Comparison of ENCODE assay signal across 26 cellular contexts in the genomic region with DNA sequence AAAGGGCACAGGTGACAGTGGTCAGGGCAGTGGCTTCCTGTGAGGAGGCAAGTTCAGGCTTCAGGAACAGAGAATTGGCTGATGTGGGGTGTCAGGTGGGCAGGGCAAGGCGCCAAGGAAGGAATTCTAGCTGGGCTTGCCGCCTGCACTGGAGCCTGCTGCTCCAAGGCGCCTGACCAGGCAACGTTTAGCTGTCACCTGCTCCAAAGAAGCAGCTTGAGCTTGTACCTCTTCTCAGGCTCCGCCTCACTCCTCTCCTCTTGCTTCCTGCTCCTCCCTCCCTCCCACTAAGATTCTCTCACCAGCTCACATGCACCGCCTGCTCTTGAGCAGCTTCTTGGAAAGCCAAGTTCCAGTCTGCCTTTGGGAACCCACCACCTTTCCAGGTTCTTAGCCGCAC.
DNase-seq lines count a peak whose midpoint lies in the region; ATAC-seq and TF ChIP-seq lines count a peak whose summit lies in the region.
"Had no signal": no experiment of that assay in that cellular context is flagged by ENCODE, and none has a peak within 500 bp of the region (broad histone marks: within the 10 kb centered on the region; RNA-seq: fewer than 3 reads in every experiment).

No MANE protein-coding gene starts in this region.

- no peak overlapping the region for H3K4me3 Mint-ChIP-seq in H9
- H3K4me3 Mint-ChIP-seq: activated B cell treated with CpG ODN at 0.5 μM for 24 hours; activated CD4-positive, alpha-beta memory T cell treated with anti-CD3 and anti-CD28 coated beads for 36 hours; activated naive CD8-positive, alpha-beta T cell; neural crest cell had no signal

- H3K4me3 ChIP-seq in PC-3 (ENCODE audit: low read length) (no peak overlapping the region), sigmoid colon (no peak overlapping the region)
- H3K4me3 ChIP-seq: ascending aorta, right lobe of liver had no signal

- no peak overlapping the region for H3K4ac ChIP-seq in H9 (ENCODE audit: low read depth, low read length)

- no peak overlapping the region for H2BK20ac ChIP-seq in H9 (ENCODE audit: low read depth, low read length, poor library complexity, severe bottlenecking)

- H3K27me3 Mint-ChIP-seq in H9 (ENCODE audit: low read depth), result no peaks in the 10 kb centered on the region
- H3K27me3 Mint-ChIP-seq: activated B cell treated with CpG ODN at 0.5 μM for 24 hours had no signal

- H3K9me2 ChIP-seq in PC-3 (replicated peaks; ENCODE audit: low read length), result no peaks in the 10 kb centered on the region

- no peaks in the 10 kb centered on the region for H3K36me3 ChIP-seq in PC-3 (ENCODE audit: low read depth, low read length)
- H3K36me3 ChIP-seq in sigmoid colon, result no peaks in the 10 kb centered on the region
- H3K36me3 ChIP-seq: ascending aorta, right lobe of liver had no signal

- H3K4me1 ChIP-seq in H9 (ENCODE audit: insufficient read depth, low read length) (no peaks in the 10 kb centered on the region), PC-3 (ENCODE audit: insufficient read depth, low read length) (no peaks in the 10 kb centered on the region), sigmoid colon (no peaks in the 10 kb centered on the region)
- H3K4me1 ChIP-seq: ascending aorta, right lobe of liver had no signal

- CTCF ChIA-PET in PC-3 (lab: Charles Lee), result no interaction called here

- no peak overlapping the region for H4K8ac ChIP-seq in H9 (replicated peaks; ENCODE audit: insufficient read length, low read depth, low read length)

- intact Hi-C loops in PC-3 (cut with micrococcal nuclease) (no loop called here), sigmoid colon (cut with DNase I) (no loop called here)

- no peaks in the 10 kb centered on the region for H3K27me3 ChIP-seq in H9 (ENCODE audit: insufficient read depth, low read length)
- H3K27me3 ChIP-seq in PC-3 (ENCODE audit: low read length), result no peaks in the 10 kb centered on the region
- H3K27me3 ChIP-seq in sigmoid colon, result no peaks in the 10 kb centered on the region
- H3K27me3 ChIP-seq: ascending aorta, right lobe of liver had no signal

- H2BK12ac ChIP-seq in H9 (ENCODE audit: insufficient read length, low read depth, low read length), result no peak overlapping the region

- WGBS in H9 (ENCODE audit: extremely low coverage, insufficient read length, low lambda C conversion rate), result no CpG with 5 or more reads among the region's 7 CpGs
- WGBS in sigmoid colon, 2 donors, result 34 to 76% methylated on average over 7 of the region's 7 CpGs

- TF ChIP-seq CTCF in H9 (conservative IDR thresholded peaks at IDR 0.05) (no peak), PC-3 (conservative IDR thresholded peaks at IDR 0.05; ENCODE audit: low read depth, low read length) (no peak), sigmoid colon (IDR thresholded peaks at IDR 0.05) (no peak)

- no peak overlapping the region for H3K27ac Mint-ChIP-seq in H9
- H3K27ac Mint-ChIP-seq: activated B cell treated with CpG ODN at 0.5 μM for 24 hours; activated CD4-positive, alpha-beta memory T cell treated with anti-CD3 and anti-CD28 coated beads for 36 hours; activated naive CD8-positive, alpha-beta T cell had no signal

- no peak overlapping the region for H3K27ac ChIP-seq in H9 (ENCODE audit: insufficient read length, low read depth, low read length)
- H3K27ac ChIP-seq in PC-3 (ENCODE audit: low read length), result no peak overlapping the region
- no peak overlapping the region for H3K27ac ChIP-seq in sigmoid colon
- H3K27ac ChIP-seq: ascending aorta, C4-2B, right lobe of liver had no signal

- H2BK120ac ChIP-seq in H9 (ENCODE audit: low read depth, low read length, poor library complexity, severe bottlenecking), result no peak overlapping the region

- no peak overlapping the region for H3K4me2 ChIP-seq in H9 (ENCODE audit: insufficient read depth, insufficient read length, low read length)
- H3K4me2 ChIP-seq in PC-3 (ENCODE audit: low read length), result no peak overlapping the region

- H3K56ac ChIP-seq in H9 (ENCODE audit: insufficient read length, low read depth, low read length), result no peak overlapping the region

- POLR2A ChIA-PET in PC-3 (lab: Charles Lee; ENCODE audit: unreplicated experiment), result no interaction called here

- BruUV-seq in PC-3 (replicated peaks; lab: Mats Ljungman, UMichigan), result no TSS peak

- ATAC-seq in esophagus mucosa (peak; percentile 77), PC-3 (no peak), HG03460 (IDR thresholded peaks at IDR 0.05; ENCODE audit: unreplicated experiment) (no peak)
- ATAC-seq: left cardiac atrium, right lobe of liver, Right ventricle myocardium inferior had no signal

- H4K20me1 ChIP-seq in H9 (ENCODE audit: control insufficient read depth, insufficient read depth, insufficient read length) (no peaks in the 10 kb centered on the region), PC-3 (ENCODE audit: low read length) (no peaks in the 10 kb centered on the region)

- no peak overlapping the region for H3K18ac ChIP-seq in H9 (ENCODE audit: insufficient read length, low read depth, low read length)

- TF ChIP-seq POLR2A in sigmoid colon (IDR thresholded peaks at IDR 0.05), result no peak

- H3K9me3 ChIP-seq in H9 (ENCODE audit: control insufficient read depth, low read depth, low read length), result peaks cover 9% of the 10 kb centered on the region
- no peaks in the 10 kb centered on the region for H3K9me3 ChIP-seq in PC-3 (ENCODE audit: low read length)
- H3K9me3 ChIP-seq in sigmoid colon, result no peaks in the 10 kb centered on the region
- H3K9me3 ChIP-seq: right lobe of liver had no signal

- no peak overlapping the region for H3K14ac ChIP-seq in H9 (ENCODE audit: insufficient read depth, low read length)

- no peaks in the 10 kb centered on the region for H3K4me1 Mint-ChIP-seq in H9
- H3K4me1 Mint-ChIP-seq: activated B cell treated with CpG ODN at 0.5 μM for 24 hours, neural crest cell had no signal

- H2AFZ ChIP-seq in H9 (ENCODE audit: low read length) (no peak overlapping the region), PC-3 (ENCODE audit: low read length) (no peak overlapping the region)

- H3K23me2 ChIP-seq in H9 (ENCODE audit: insufficient read length, low read depth, low read length, poor library complexity, severe bottlenecking), result no peaks in the 10 kb centered on the region

- H3K79me1 ChIP-seq in H9 (ENCODE audit: insufficient read depth, low read depth, low read length, poor library complexity, severe bottlenecking), result no peaks in the 10 kb centered on the region

- H2BK15ac ChIP-seq in H9 (ENCODE audit: low read depth, low read length), result no peak overlapping the region

- H2BK5ac ChIP-seq in H9 (ENCODE audit: insufficient read length, low read length), result no peak overlapping the region

- H3K9ac ChIP-seq in H9 (ENCODE audit: extremely low read depth, insufficient read length, low read length) (no peak overlapping the region), PC-3 (ENCODE audit: low read length) (no peak overlapping the region)

- H3K23ac ChIP-seq in H9 (ENCODE audit: insufficient read length, low read depth, low read length), result no peak overlapping the region

- no peak for TF ChIP-seq EP300 in sigmoid colon (IDR thresholded peaks at IDR 0.05)

- H3F3A ChIP-seq in PC-3 (ENCODE audit: low read length, unreplicated experiment), result no peaks in the 10 kb centered on the region

- H3T11ph ChIP-seq in H9 (ENCODE audit: low read length), result no peak overlapping the region

- H4K5ac ChIP-seq in H9 (ENCODE audit: insufficient read length, low read depth, low read length), result no peak overlapping the region

- DNase-seq in H9 (peak; percentile 59), NCI-H2196 (lab: John Stamatoyannopoulos, UW; ENCODE audit: unreplicated experiment) (peak; percentile 42), mucosa of gallbladder (ENCODE audit: low spot score) (peak; percentile 70), PC-3 (no peak), sigmoid colon (no peak), AG08395 (ENCODE audit: low spot score) (no peak)
- DNase-seq: activated B cell treated with CpG ODN at 0.5 μM for 24 hours; activated CD4-positive, alpha-beta memory T cell treated with anti-CD3 and anti-CD28 coated beads for 36 hours; activated CD8-positive, alpha-beta memory T cell treated with anti-CD3 and anti-CD28 coated beads, Interleukin-2, amount 50 U/mL, for 48 hours; central memory CD4-positive, alpha-beta T cell; glutamatergic neuron; IMR-90; left cardiac atrium; NCI-H1092 treated with DMSO at 0.1 percent for 48 hours; NCI-H526 treated with DMSO at 0.1 percent for 48 hours; posterior cingulate gyrus; right lobe of liver; stimulated activated naive CD4-positive, alpha-beta T cell treated with Interleukin-2 at 50 U/mL for 16 hours; SW 1271 had no signal

- H3K79me2 ChIP-seq in H9 (ENCODE audit: insufficient read depth, low read length) (no peaks in the 10 kb centered on the region), PC-3 (ENCODE audit: low read length) (no peaks in the 10 kb centered on the region)

- no peak overlapping the region for H4K91ac ChIP-seq in H9 (ENCODE audit: insufficient read length, low read depth, low read length)

- H3K9me3 Mint-ChIP-seq in H9, result peaks cover 24 to 30% of the 10 kb centered on the region in 2 experiments

- H3K36me3 Mint-ChIP-seq in H9 (ENCODE audit: insufficient read depth in 1 of 3, low read depth in 3 of 3), result peaks cover 16 to 24% (median 19%) of the 10 kb centered on the region in 3 experiments
- H3K36me3 Mint-ChIP-seq: activated CD4-positive, alpha-beta memory T cell treated with anti-CD3 and anti-CD28 coated beads for 36 hours; activated naive CD8-positive, alpha-beta T cell had no signal

- H2AK5ac ChIP-seq in H9 (ENCODE audit: insufficient read length, low read length), result no peak overlapping the region

Comparison
In these comparisons a context has a peak if more than half of its experiments do, and no peak if none do; other contexts are left out.
1. DNase-seq: peak in H9 (single experiment), NCI-H2196 (single experiment) and mucosa of gallbladder (single experiment); none in PC-3 (single experiment), sigmoid colon (single experiment) and AG08395 (single experiment).